8 cellular contexts compared by ENCODE assay signal in the genomic region with DNA sequence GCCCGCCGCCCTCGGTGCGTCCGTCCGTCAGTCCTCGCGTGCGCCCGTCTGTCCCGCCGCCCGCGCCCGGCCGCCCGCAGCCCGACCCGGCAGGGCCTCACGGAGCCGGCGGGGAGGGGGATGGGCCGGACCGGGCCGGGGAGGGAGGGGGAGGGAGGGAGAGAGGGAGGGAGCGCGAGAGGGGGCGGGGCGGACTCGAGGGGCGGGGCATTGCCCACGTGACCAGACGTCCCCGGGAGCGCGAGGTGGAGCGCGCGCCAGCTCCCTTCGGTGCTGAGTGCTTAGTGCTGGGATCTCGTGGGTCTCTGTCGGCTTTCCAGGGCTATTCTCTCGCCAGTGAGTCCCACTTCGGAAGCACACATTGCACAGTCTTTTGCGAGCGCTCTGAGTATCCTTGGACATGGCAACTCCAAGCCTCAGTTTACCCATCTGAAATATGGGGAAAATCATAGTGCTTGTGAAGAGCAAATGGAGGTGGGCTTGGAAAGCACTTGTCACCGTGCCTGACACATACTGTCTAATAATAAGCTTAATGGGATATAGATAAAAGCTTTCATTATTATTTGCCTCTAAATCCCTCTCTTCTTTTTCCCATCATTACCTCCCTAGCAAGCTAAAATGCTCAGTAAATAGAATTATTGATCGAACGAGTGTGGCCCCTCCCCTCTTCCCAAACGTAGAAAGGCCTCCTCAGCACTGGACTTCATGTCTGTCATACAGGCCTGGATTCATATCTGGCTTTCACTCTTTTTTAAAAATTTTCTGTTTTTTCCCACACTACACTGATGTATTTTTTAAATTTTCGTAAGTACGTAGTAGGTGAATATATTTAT. TPM values are rescaled to one million over a fixed set of nuclear protein-coding genes. Genes with fewer than 3 reads are reported as not detected.
DNase-seq lines count a peak whose midpoint lies in the region; ATAC-seq and TF ChIP-seq lines count a peak whose summit lies in the region.

TSS of gene NCOA6 (minus strand) at position 122 of the 833 bp plus-strand sequence. CDS start 43,296 bp downstream, outside the sequence.

- intact Hi-C loops in Right ventricle myocardium superior (cut with DNase I) (no loop called here), tibial artery (cut with DNase I; ENCODE audit: low total_unique reads) (loop anchor here (10.0 kb wide), 1 partner anchor 449 kb away; the partner anchor contains the start of gene MMP24OS)

- peak within 1 kb of the TSS; percentile 87 for H3K4me2 ChIP-seq in trophoblast cell (ENCODE audit: low read length)

- H4K12ac ChIP-seq in trophoblast cell (ENCODE audit: low read depth, low read length) = peak within 1 kb of the TSS; percentile 92

- peak within 1 kb of the TSS; percentile 93 for H2BK5ac ChIP-seq in trophoblast cell (ENCODE audit: low read depth, low read length, poor library complexity)

- ATAC-seq in HG02571 (IDR thresholded peaks at IDR 0.05; ENCODE audit: unreplicated experiment) (peak; percentile 49), Right ventricle myocardium superior (ENCODE audit: poor library complexity) (peak; percentile 89)

- peak within 1 kb of the TSS; percentile 91 for H3K4me3 ChIP-seq in trophoblast cell (ENCODE audit: low read depth, low read length)
- H3K4me3 ChIP-seq in tibial artery = peak within 1 kb of the TSS; percentile 85 to 91

- H3K9ac ChIP-seq in trophoblast cell (ENCODE audit: low read length) = peak within 1 kb of the TSS; percentile 91

- no peaks in the 10 kb centered on the region for H3K9me3 ChIP-seq in trophoblast cell (ENCODE audit: insufficient read depth, low read depth, low read length)
- H3K9me3 ChIP-seq in tibial artery = no peaks in the 10 kb centered on the region

- peak within 1 kb of the TSS; percentile 96 for H3K18ac ChIP-seq in trophoblast cell (ENCODE audit: low read length)

- peak within 1 kb of the TSS; percentile 93 for H2AFZ ChIP-seq in trophoblast cell (ENCODE audit: insufficient read depth, low read length, poor library complexity)

- DNase-seq in GF-D8 (lab: John Stamatoyannopoulos, UW) = peak; percentile 32
- peak; percentile 76 for DNase-seq in NCI-H1105 treated with DMSO at 0.1 percent for 48 hours (lab: John Stamatoyannopoulos, UW)
- DNase-seq in SW480 (ENCODE audit: low spot score) = peak; percentile 88
- peak; percentile 69 for DNase-seq in activated naive CD8-positive, alpha-beta T cell treated with anti-CD3 and anti-CD28 coated beads, Interleukin-2, amount 50 U/mL, for 16 hours (ENCODE audit: low read depth, low spot score)
- DNase-seq in Right ventricle myocardium superior = peak; percentile 91
- peak; percentile 61 to 84 for DNase-seq in trophoblast cell
- DNase-seq in tibial artery = peak; percentile 84 to 93

- peak within 1 kb of the TSS; percentile 88 for H3K14ac ChIP-seq in trophoblast cell (ENCODE audit: low read length)

- peak within 1 kb of the TSS; percentile 77 for H2AK5ac ChIP-seq in trophoblast cell (ENCODE audit: low read length)

- no CpG with 5 or more reads among the region's 52 CpGs for WGBS in trophoblast cell (ENCODE audit: extremely low coverage, insufficient coverage, insufficient read length)

- no peaks in the 10 kb centered on the region for H3K36me3 ChIP-seq in trophoblast cell (ENCODE audit: control insufficient read depth in 1 of 2, insufficient read depth in 2 of 2, low read length in 2 of 2)
- no peaks in the 10 kb centered on the region for H3K36me3 ChIP-seq in tibial artery

- H3K23ac ChIP-seq in trophoblast cell (ENCODE audit: low read length) = no peak within 1 kb of the TSS

- peak within 1 kb of the TSS; percentile 67 for H2BK120ac ChIP-seq in trophoblast cell (ENCODE audit: insufficient read depth, low read length, poor library complexity)

- H2BK12ac ChIP-seq in trophoblast cell (ENCODE audit: low read length) = peak within 1 kb of the TSS; percentile 13

- no peaks in the 10 kb centered on the region for H3K27me3 ChIP-seq in trophoblast cell (ENCODE audit: insufficient read depth, low read length)
- H3K27me3 ChIP-seq in tibial artery = no peaks in the 10 kb centered on the region

- H3K27ac ChIP-seq in trophoblast cell (ENCODE audit: low read depth, low read length) (peak within 1 kb of the TSS; percentile 85), tibial artery (peak within 1 kb of the TSS; percentile 85 to 91)

- peak within 1 kb of the TSS; percentile 87 for H4K91ac ChIP-seq in trophoblast cell (ENCODE audit: low read depth, low read length)

- peak within 1 kb of the TSS; percentile 97 for H3K4ac ChIP-seq in trophoblast cell (ENCODE audit: low read depth, low read length)

- TF ChIP-seq CTCF in tibial artery (IDR thresholded peaks at IDR 0.05) = no peak

- peaks cover 9% of the 10 kb centered on the region for H3K79me1 ChIP-seq in trophoblast cell (ENCODE audit: low read length)

- peak within 1 kb of the TSS; percentile 92 for H4K8ac ChIP-seq in trophoblast cell (ENCODE audit: low read depth, low read length)

- no peaks in the 10 kb centered on the region for H3K4me1 ChIP-seq in trophoblast cell (ENCODE audit: control insufficient read depth in 1 of 2, insufficient read depth in 2 of 2, low read length in 2 of 2)
- H3K4me1 ChIP-seq in tibial artery = peaks cover 0 to 37% (median 14%) of the 10 kb centered on the region in 4 donors

- peaks cover 13% of the 10 kb centered on the region for H3K79me2 ChIP-seq in trophoblast cell (ENCODE audit: control insufficient read depth, insufficient read depth, low read length, poor library complexity)

RNA-seq across cellular contexts. Expression of gene NCOA6, which starts in this region (rescaled TPM):
- 13.4 TPM for total RNA-seq in Right ventricle myocardium superior
- polyA plus RNA-seq in trophoblast cell (2013) = 33.7 and 35.6 TPM in 2 replicates

Comparison
In these comparisons a context has a peak if more than half of its experiments do, and no peak if none do; other contexts are left out.
1. Peak in every context shown above with its lines: DNase-seq, ATAC-seq, H3K4me3 ChIP-seq and H3K27ac ChIP-seq.
2. DNase-seq: peak in every context shown above with its lines; median percentile 91 in Right ventricle myocardium superior; 88 in tibial artery; 88 in SW480; 76 in NCI-H1105 treated with DMSO at 0.1 percent for 48 hours; 72 in trophoblast cell; 69 in activated naive CD8-positive, alpha-beta T cell treated with anti-CD3 and anti-CD28 coated beads, Interleukin-2, amount 50 U/mL, for 16 hours; 32 in GF-D8.